10 cellular contexts compared by ENCODE assay signal in genomic region chr15:67124911-67125588, GRCh38. TPM values are rescaled to one million over a fixed set of nuclear protein-coding genes. Genes with fewer than 3 reads are reported as not detected.
DNase-seq lines count a peak whose midpoint lies in the region; ATAC-seq, FAIRE-seq and TF ChIP-seq lines count a peak whose summit lies in the region.
"Had no signal": no experiment of that assay in that cellular context is flagged by ENCODE, and none has a peak within 500 bp of the region (broad histone marks: within the 10 kb centered on the region; RNA-seq: fewer than 3 reads in every experiment).

No MANE protein-coding gene starts in this region.

- no peak for FAIRE-seq in D721Med (lab: Jason Lieb, UNC)

- no peak overlapping the region for H3K4me2 ChIP-seq in parathyroid adenoma (ENCODE audit: low read length)
- H3K4me2 ChIP-seq in Karpas-422 (ENCODE audit: low read depth, low read length, poor library complexity, severe bottlenecking): no peak overlapping the region

- no peak for TF ChIP-seq CTCF in esophagus squamous epithelium (IDR thresholded peaks at IDR 0.05)
- no peak for TF ChIP-seq CTCF in parathyroid adenoma (IDR thresholded peaks at IDR 0.05)
- no peak for TF ChIP-seq CTCF in D721Med (IDR thresholded peaks at IDR 0.05; ENCODE audit: insufficient read depth, missing control alignments)

- H3K27me3 ChIP-seq in CD4-positive, CD25-positive, alpha-beta regulatory T cell (ENCODE audit: control insufficient read depth, insufficient read depth, low read length): no peaks in the 10 kb centered on the region
- H3K27me3 ChIP-seq in SJCRH30 (no peaks in the 10 kb centered on the region), esophagus squamous epithelium (no peaks in the 10 kb centered on the region), parathyroid adenoma (ENCODE audit: control insufficient read depth, insufficient read depth, low read length) (no peaks in the 10 kb centered on the region), Karpas-422 (ENCODE audit: low read length) (no peaks in the 10 kb centered on the region; the same call in 1 of the 2 replicates)

- H3K4me1 Mint-ChIP-seq in CD4-positive, CD25-positive, alpha-beta regulatory T cell: peaks cover 27 to 92% (median 63%) of the 10 kb centered on the region in 4 donors

- no peaks in the 10 kb centered on the region for H3K9me3 Mint-ChIP-seq in CD4-positive, CD25-positive, alpha-beta regulatory T cell

- intact Hi-C loops in esophagus squamous epithelium (cut with DNase I): no loop called here

- peak overlapping the region in 2 of 4 donors; percentile 24 to 46 for H3K4me3 Mint-ChIP-seq in CD4-positive, CD25-positive, alpha-beta regulatory T cell

- peaks cover 54% of the 10 kb centered on the region for H4K20me1 ChIP-seq in Karpas-422 (ENCODE audit: insufficient read depth, low read depth, low read length)

- H3K9me3 ChIP-seq in CD4-positive, CD25-positive, alpha-beta regulatory T cell (ENCODE audit: control insufficient read depth in 2 of 2, low read length in 2 of 2): no peaks in the 10 kb centered on the region
- no peaks in the 10 kb centered on the region for H3K9me3 ChIP-seq in SJCRH30 (replicated peaks)
- no peaks in the 10 kb centered on the region for H3K9me3 ChIP-seq in esophagus squamous epithelium
- H3K9me3 ChIP-seq in parathyroid adenoma (ENCODE audit: control insufficient read depth, low read length): no peaks in the 10 kb centered on the region
- no peaks in the 10 kb centered on the region for H3K9me3 ChIP-seq in Karpas-422 (ENCODE audit: low read length)

- H3K27ac ChIP-seq in CD4-positive, CD25-positive, alpha-beta regulatory T cell (ENCODE audit: insufficient read depth, low read length, poor library complexity, severe bottlenecking): peak overlapping the region; percentile 7
- peak overlapping the region; percentile 48 for H3K27ac ChIP-seq in SJCRH30
- peak overlapping the region; percentile 90 to 95 (median 92) for H3K27ac ChIP-seq in esophagus squamous epithelium
- H3K27ac ChIP-seq in parathyroid adenoma: peak overlapping the region; percentile 41
- H3K27ac ChIP-seq in Karpas-422 (ENCODE audit: low read length): no peak overlapping the region

- no peak for ATAC-seq in CD4-positive, CD25-positive, alpha-beta regulatory T cell (ENCODE audit: low read depth in 2 of 2)

- 45 to 52% methylated on average over 8 to 12 of the region's 13 CpGs for WGBS in esophagus squamous epithelium, 2 donors

- no peak for DNase-seq in CD4-positive, CD25-positive, alpha-beta regulatory T cell
- DNase-seq in SJCRH30 (peak; percentile 76 to 80), esophagus squamous epithelium (lab: John Stamatoyannopoulos, UW) (no peak), Karpas-422 (no peak), NCI-H146 (lab: John Stamatoyannopoulos, UW) (no peak), D721Med (ENCODE audit: insufficient read length, low spot score) (no peak), UCSD-AML1 (lab: John Stamatoyannopoulos, UW; ENCODE audit: unreplicated experiment) (no peak)
- DNase-seq: GDM1, NCI-H2227 treated with DMSO at 0.1 percent for 48 hours had no signal

- TF ChIP-seq POLR2A in esophagus squamous epithelium (IDR thresholded peaks at IDR 0.05): no peak

- H3K9ac ChIP-seq in parathyroid adenoma: no peak overlapping the region
- H3K9ac ChIP-seq in Karpas-422 (ENCODE audit: low read length): no peak overlapping the region

- no peak overlapping the region for H3K4me3 ChIP-seq in CD4-positive, CD25-positive, alpha-beta regulatory T cell (ENCODE audit: low read depth, low read length)
- H3K4me3 ChIP-seq in SJCRH30 (peak overlapping the region; percentile 20), esophagus squamous epithelium (peak overlapping the region in 2 of 4 donors; percentile 1 to 12), parathyroid adenoma (ENCODE audit: low read depth, low read length) (no peak overlapping the region), Karpas-422 (ENCODE audit: low read length) (no peak overlapping the region)

- H3K27me3 Mint-ChIP-seq in CD4-positive, CD25-positive, alpha-beta regulatory T cell: no peaks in the 10 kb centered on the region

- H3K36me3 ChIP-seq in CD4-positive, CD25-positive, alpha-beta regulatory T cell (ENCODE audit: control insufficient read depth, insufficient read depth, low read length): peaks cover 6% of the 10 kb centered on the region
- H3K36me3 ChIP-seq in SJCRH30 (peaks cover 3% of the 10 kb centered on the region; the same call in 1 of the 2 replicates), esophagus squamous epithelium (no peaks in the 10 kb centered on the region), parathyroid adenoma (ENCODE audit: control insufficient read depth, insufficient read depth, low read length) (no peaks in the 10 kb centered on the region), Karpas-422 (ENCODE audit: insufficient read depth, low read length) (no peaks in the 10 kb centered on the region)

- H2AFZ ChIP-seq in parathyroid adenoma (peak overlapping the region; percentile 4), Karpas-422 (ENCODE audit: low read length) (no peak overlapping the region)

- H3K27ac Mint-ChIP-seq in CD4-positive, CD25-positive, alpha-beta regulatory T cell: peak overlapping the region; percentile 64 to 92 (median 84)

- peaks cover 7% of the 10 kb centered on the region for H3K79me2 ChIP-seq in parathyroid adenoma
- H3K79me2 ChIP-seq in Karpas-422 (ENCODE audit: low read length): no peaks in the 10 kb centered on the region

- peaks cover 35% of the 10 kb centered on the region for H3K4me1 ChIP-seq in CD4-positive, CD25-positive, alpha-beta regulatory T cell (ENCODE audit: control insufficient read depth, insufficient read depth, low read length, poor library complexity, severe bottlenecking)
- peaks cover 35% of the 10 kb centered on the region for H3K4me1 ChIP-seq in SJCRH30
- H3K4me1 ChIP-seq in esophagus squamous epithelium: peaks cover 62 to 97% (median 79%) of the 10 kb centered on the region in 3 donors
- peaks cover 23% of the 10 kb centered on the region for H3K4me1 ChIP-seq in parathyroid adenoma
- peaks cover 8% of the 10 kb centered on the region for H3K4me1 ChIP-seq in Karpas-422 (ENCODE audit: low read length)

- H3K9me2 ChIP-seq in Karpas-422 (replicated peaks; ENCODE audit: insufficient read depth, low read length): no peaks in the 10 kb centered on the region

- H3K36me3 Mint-ChIP-seq in CD4-positive, CD25-positive, alpha-beta regulatory T cell: peaks cover 9% of the 10 kb centered on the region

RNA-seq across cellular contexts. Expression of gene SMAD3, which starts 59.6 kb away (rescaled TPM):
- 76.6 TPM for total RNA-seq in CD4-positive, CD25-positive, alpha-beta regulatory T cell
- 10 to 100 TPM; 12.0 to 17.0 (median 14.5) TPM for polyA plus RNA-seq in CD4-positive, CD25-positive, alpha-beta regulatory T cell
- 22.8 and 23.0 TPM in 2 replicates for total RNA-seq in SJCRH30 (2014; rRNA removed; shearing (Covaris generic))
- 100 to 1,000 TPM in 2 of 4 donors, 10 to 100 TPM in 2; 70.8 to 134 (median 105) TPM for total RNA-seq in esophagus squamous epithelium
- total RNA-seq in Karpas-422 (2014; rRNA removed; shearing (Covaris generic); ENCODE audit: low replicate concordance): 12.8 and 27.7 TPM in 2 replicates

Comparison
In these comparisons a context has a peak if more than half of its experiments do, and no peak if none do; other contexts are left out.
1. DNase-seq: peak in SJCRH30 (2 of 2); none in CD4-positive, CD25-positive, alpha-beta regulatory T cell (0 of 3), esophagus squamous epithelium (single experiment), Karpas-422 (single experiment), NCI-H146 (single experiment), D721Med (single experiment) and UCSD-AML1 (single experiment).